In the genomic region with DNA sequence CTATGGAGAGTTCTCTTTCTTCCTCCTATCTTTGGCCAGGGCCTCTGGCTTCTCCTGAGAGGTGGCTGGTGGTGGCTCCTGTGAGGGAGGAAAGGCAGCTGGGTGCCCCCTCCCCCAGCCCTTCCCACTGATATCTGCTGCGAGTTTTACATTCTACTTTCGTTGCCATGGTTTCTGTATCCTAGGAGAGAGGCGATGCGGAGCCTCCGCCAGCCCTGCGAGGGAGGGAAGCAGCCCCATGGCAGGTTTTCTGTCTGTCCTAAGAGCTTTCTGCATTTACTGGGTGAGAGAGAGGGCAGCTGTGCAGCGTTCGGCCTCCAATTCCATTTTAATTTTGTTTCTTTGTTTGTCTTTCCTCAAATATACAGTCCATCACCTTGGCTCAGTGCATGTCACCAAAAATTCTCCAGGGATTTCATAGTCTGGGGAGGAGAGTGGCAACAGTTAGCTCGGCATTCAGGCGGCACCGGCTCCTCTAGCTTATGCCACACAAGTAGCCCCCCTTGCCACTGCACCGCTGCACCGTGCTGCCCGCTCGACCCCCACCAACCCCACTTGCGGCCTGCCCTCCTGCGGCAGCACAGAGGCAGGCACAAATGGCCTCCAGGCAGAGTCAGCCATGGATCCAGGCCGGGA, we compare ENCODE assay signal across 8 cellular contexts. TPM values are rescaled to one million over a fixed set of nuclear protein-coding genes. Genes with fewer than 3 reads are reported as not detected.
DNase-seq lines count a peak whose midpoint lies in the region; ATAC-seq and TF ChIP-seq lines count a peak whose summit lies in the region.

No MANE protein-coding gene starts in this region.

- peaks cover 51% of the 10 kb centered on the region for H3K36me3 ChIP-seq in lower lobe of right lung

- peaks cover 82% of the 10 kb centered on the region for H3K4me1 ChIP-seq in lower lobe of right lung

- TF ChIP-seq CTCF in astrocyte of the spinal cord (IDR thresholded peaks at IDR 0.05; ENCODE audit: low read depth, low read length), result no peak
- TF ChIP-seq CTCF in lower lobe of right lung (IDR thresholded peaks at IDR 0.05), result no peak
- no peak for TF ChIP-seq CTCF in GM13977 (IDR thresholded peaks at IDR 0.05; ENCODE audit: extremely low read depth, insufficient read depth, missing control alignments)

- no peak for ATAC-seq in lower lobe of right lung

- H3K9me3 ChIP-seq in lower lobe of right lung, result no peaks in the 10 kb centered on the region

- no peaks in the 10 kb centered on the region for H3K27me3 ChIP-seq in lower lobe of right lung (ENCODE audit: low read depth)

- peak overlapping the region; percentile 94 for H3K27ac ChIP-seq in lower lobe of right lung
- peak overlapping the region; percentile 91 for H3K27ac ChIP-seq in temporal lobe (ENCODE audit: low read depth, low read length)

- DNase-seq in H4 (ENCODE audit: low spot score) (peak; percentile 50), NCI-H2107 treated with DMSO at 0.1 percent for 48 hours (lab: John Stamatoyannopoulos, UW; ENCODE audit: unreplicated experiment) (peak; percentile 80), astrocyte of the spinal cord (ENCODE audit: low read depth, low spot score) (peak; percentile 95), lower lobe of right lung (peak; percentile 51), SKM-1 treated with dmso at 0.1 percent for 144 hours (lab: John Stamatoyannopoulos, UW; ENCODE audit: unreplicated experiment) (no peak), iPS-NIHi11 (ENCODE audit: low spot score) (no peak), GM13977 (ENCODE audit: low spot score) (no peak)

- H3K4me3 ChIP-seq in astrocyte of the spinal cord (ENCODE audit: low read depth, low read length) (no peak overlapping the region), lower lobe of right lung (no peak overlapping the region)

- in situ Hi-C loops in astrocyte of the spinal cord (cut with HindIII; ENCODE audit: low sequenced_read_pairs) (no loop called here), GM13977 (cut with MboI; ENCODE audit: low pct_unique_long_range_greater_than_20kb, low sequenced_read_pairs, unreplicated experiment) (loop anchor here (10.0 to 25.0 kb wide), 3 partner anchors 80 to 397 kb away; no protein-coding TSS in a partner anchor)

- intact Hi-C loops in lower lobe of right lung (cut with DNase I), result no loop called here

RNA-seq across cellular contexts. Expression of gene DNAJB12, which starts 20.4 kb away (rescaled TPM):
- total RNA-seq in H4 (2014; rRNA removed; shearing (Covaris generic)), result 18.1 and 22.1 TPM in 2 replicates
- total RNA-seq in lower lobe of right lung, result 44.7 TPM
- 13.0 TPM for total RNA-seq in temporal lobe

Comparison
In these comparisons a context has a peak if more than half of its experiments do, and no peak if none do; other contexts are left out.
1. DNase-seq: peak in H4 (single experiment), NCI-H2107 treated with DMSO at 0.1 percent for 48 hours (single experiment), astrocyte of the spinal cord (single experiment) and lower lobe of right lung (single experiment); none in SKM-1 treated with dmso at 0.1 percent for 144 hours (single experiment), iPS-NIHi11 (single experiment) and GM13977 (single experiment).